19 cellular contexts compared by ENCODE assay signal in the genomic region with DNA sequence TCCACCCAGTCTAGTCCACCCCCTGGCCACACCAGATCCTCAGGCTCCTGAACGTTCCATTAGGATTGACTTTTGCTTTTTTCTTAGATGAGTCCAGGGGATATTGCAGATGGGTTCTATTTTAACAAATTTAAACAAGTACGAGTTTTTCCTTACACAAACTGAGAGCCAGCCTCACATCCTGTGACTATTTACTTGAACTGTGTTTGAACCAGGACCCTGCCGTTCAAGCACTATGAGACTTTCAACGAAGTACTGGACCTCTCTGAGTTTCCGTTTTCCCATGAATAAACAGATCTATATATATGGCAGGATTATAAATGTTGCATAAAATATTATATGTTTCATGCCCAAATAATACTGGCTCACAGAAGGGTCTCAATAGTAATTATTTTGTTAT. TPM values are rescaled to one million over a fixed set of nuclear protein-coding genes. Genes with fewer than 3 reads are reported as not detected.
DNase-seq lines count a peak whose midpoint lies in the region; ATAC-seq and TF ChIP-seq lines count a peak whose summit lies in the region.
"Had no signal": no experiment of that assay in that cellular context is flagged by ENCODE, and none has a peak within 500 bp of the region (broad histone marks: within the 10 kb centered on the region; RNA-seq: fewer than 3 reads in every experiment).

No MANE protein-coding gene starts in this region.

- no peaks in the 10 kb centered on the region; the same call in 2 of the 3 replicates for H3K36me3 Mint-ChIP-seq in GM23338 (ENCODE audit: low read depth)
- H3K36me3 Mint-ChIP-seq in activated naive CD8-positive, alpha-beta T cell treated with anti-CD3 and anti-CD28 coated beads for 36 hours: no peaks in the 10 kb centered on the region

- no peak for DNase-seq in GM23338 (ENCODE audit: low spot score)
- DNase-seq in activated naive CD8-positive, alpha-beta T cell treated with anti-CD3 and anti-CD28 coated beads for 36 hours: no peak
- no peak for DNase-seq in hepatocyte (ENCODE audit: low spot score)
- DNase-seq in smooth muscle cell of the brain vasculature (ENCODE audit: low read depth, low spot score): peak; percentile 24
- no peak for DNase-seq in NCI-H146 treated with DMSO at 0.1 percent for 48 hours (lab: John Stamatoyannopoulos, UW; ENCODE audit: unreplicated experiment)
- no peak for DNase-seq in activated CD4-positive, CD25-positive, alpha-beta regulatory T cell treated with anti-CD3 and anti-CD28 coated beads, Interleukin-2, amount 50 U/mL, for 72 hours
- no peak for DNase-seq in smooth muscle cell (lab: John Stamatoyannopoulos, UW; ENCODE audit: unreplicated experiment)
- DNase-seq in thyroid gland: no peak
- DNase-seq: activated CD4-positive, alpha-beta T cell treated with anti-CD3 and anti-CD28 coated beads for 36 hours; activated naive CD4-positive, alpha-beta T cell treated with anti-CD3 and anti-CD28 coated beads, Interleukin-2, amount 50 U/mL, for 16 hours; Calu3; GDM1; left colon; NCI-H2029; NCI-H510A; SHP77 treated with DMSO at 0.1 percent for 48 hours; T-helper 2 cell had no signal

- H3K9me3 ChIP-seq in hepatocyte (ENCODE audit: low read depth) (no peaks in the 10 kb centered on the region), smooth muscle cell (replicated peaks; ENCODE audit: low read depth) (no peaks in the 10 kb centered on the region), thyroid gland (no peaks in the 10 kb centered on the region)

- no peaks in the 10 kb centered on the region for H3K79me2 ChIP-seq in GM23338 (replicated peaks; ENCODE audit: insufficient read depth)
- H3K79me2 ChIP-seq in hepatocyte: peaks cover 4% of the 10 kb centered on the region
- no peaks in the 10 kb centered on the region for H3K79me2 ChIP-seq in smooth muscle cell (ENCODE audit: low read depth)

- no peak for ATAC-seq in GM23338
- ATAC-seq: activated CD4-positive, alpha-beta T cell treated with anti-CD3 and anti-CD28 coated beads for 36 hours; HCT116; left colon had no signal

- H3K27me3 Mint-ChIP-seq in GM23338 (ENCODE audit: insufficient read depth, low read depth, poor library complexity): peaks cover 37% of the 10 kb centered on the region
- H3K27me3 Mint-ChIP-seq in activated naive CD8-positive, alpha-beta T cell treated with anti-CD3 and anti-CD28 coated beads for 36 hours: peaks cover 25% of the 10 kb centered on the region

- H3K4me1 Mint-ChIP-seq in GM23338: peaks cover 32% of the 10 kb centered on the region
- peaks cover 18% of the 10 kb centered on the region for H3K4me1 Mint-ChIP-seq in activated naive CD8-positive, alpha-beta T cell treated with anti-CD3 and anti-CD28 coated beads for 36 hours

- H3K27ac Mint-ChIP-seq in GM23338: no peak overlapping the region
- no peak overlapping the region for H3K27ac Mint-ChIP-seq in activated naive CD8-positive, alpha-beta T cell treated with anti-CD3 and anti-CD28 coated beads for 36 hours
- H3K27ac Mint-ChIP-seq: activated CD4-positive, alpha-beta T cell treated with anti-CD3 and anti-CD28 coated beads for 36 hours had no signal

- H3K9me2 ChIP-seq in GM23338 (ENCODE audit: insufficient read depth) (no peaks in the 10 kb centered on the region), hepatocyte (replicated peaks; ENCODE audit: insufficient read depth) (no peaks in the 10 kb centered on the region)

- H3K4me2 ChIP-seq in GM23338 (0 out of 2 replicates have a peak overlapping the region, but pooled peaks have one; percentile 92), hepatocyte (peak overlapping the region; percentile 85), smooth muscle cell (no peak overlapping the region)

- no peaks in the 10 kb centered on the region for H3K9me3 Mint-ChIP-seq in GM23338
- H3K9me3 Mint-ChIP-seq in activated naive CD8-positive, alpha-beta T cell treated with anti-CD3 and anti-CD28 coated beads for 36 hours: peaks cover 2% of the 10 kb centered on the region

- intact Hi-C loops in thyroid gland (cut with DNase I): no loop called here

- H4K20me1 ChIP-seq in GM23338 (replicated peaks; ENCODE audit: insufficient read depth): no peaks in the 10 kb centered on the region
- H4K20me1 ChIP-seq in hepatocyte (ENCODE audit: insufficient read depth, poor library complexity, severe bottlenecking): no peaks in the 10 kb centered on the region
- H4K20me1 ChIP-seq in smooth muscle cell (ENCODE audit: low read depth): no peaks in the 10 kb centered on the region

- H3K36me3 ChIP-seq in GM23338 (ENCODE audit: insufficient read depth) (no peaks in the 10 kb centered on the region), hepatocyte (replicated peaks; ENCODE audit: insufficient read depth, low read depth) (no peaks in the 10 kb centered on the region), smooth muscle cell (ENCODE audit: low read depth) (no peaks in the 10 kb centered on the region), thyroid gland (no peaks in the 10 kb centered on the region)

- H3K4me3 ChIP-seq in GM23338: no peak overlapping the region
- H3K4me3 ChIP-seq in hepatocyte: no peak overlapping the region
- no peak overlapping the region for H3K4me3 ChIP-seq in smooth muscle cell
- H3K4me3 ChIP-seq in thyroid gland (replicated peaks in 1 of 3): no peak overlapping the region

- no peak for TF ChIP-seq POLR2A in thyroid gland (IDR thresholded peaks at IDR 0.05)

- no peak overlapping the region for H3K9ac ChIP-seq in smooth muscle cell (ENCODE audit: low read depth)

- TF ChIP-seq CTCF in GM23338 (conservative IDR thresholded peaks at IDR 0.05; ENCODE audit: low read depth in 2 of 2): no peak
- TF ChIP-seq CTCF in hepatocyte (IDR thresholded peaks at IDR 0.05; ENCODE audit: poor library complexity): no peak
- TF ChIP-seq CTCF in smooth muscle cell (IDR thresholded peaks at IDR 0.05; ENCODE audit: borderline replicate concordance, insufficient read depth, poor library complexity, severe bottlenecking): no peak
- no peak for TF ChIP-seq CTCF in thyroid gland (IDR thresholded peaks at IDR 0.05)

- H3K4me1 ChIP-seq in GM23338 (ENCODE audit: insufficient read depth) (peaks cover 35% of the 10 kb centered on the region), hepatocyte (ENCODE audit: insufficient read depth) (peaks cover 27% of the 10 kb centered on the region), smooth muscle cell (ENCODE audit: low read depth) (peaks cover 52% of the 10 kb centered on the region), thyroid gland (no peaks in the 10 kb centered on the region)

- H3K27ac ChIP-seq in GM23338 (ENCODE audit: low read depth): no peak overlapping the region
- peak overlapping the region; percentile 72 for H3K27ac ChIP-seq in hepatocyte
- H3K27ac ChIP-seq in smooth muscle cell (ENCODE audit: low read depth): no peak overlapping the region
- H3K27ac ChIP-seq in thyroid gland: no peak overlapping the region

- WGBS in hepatocyte (ENCODE audit: low lambda C conversion rate, missing lambda C conversion rate): 40% methylated on average over 5 of the region's 5 CpGs
- WGBS in smooth muscle cell (ENCODE audit: low lambda C conversion rate): 77% methylated on average over 5 of the region's 5 CpGs
- WGBS in thyroid gland, 2 donors: 80 to 81% methylated on average over 5 of the region's 5 CpGs

- no peak overlapping the region for H2AFZ ChIP-seq in GM23338
- H2AFZ ChIP-seq in hepatocyte: no peak overlapping the region
- no peak overlapping the region for H2AFZ ChIP-seq in smooth muscle cell (ENCODE audit: low read depth)

- H3F3A ChIP-seq in GM23338 (replicated peaks; ENCODE audit: low read depth) (no peaks in the 10 kb centered on the region), smooth muscle cell (ENCODE audit: low read depth) (no peaks in the 10 kb centered on the region)

- H3K4me3 Mint-ChIP-seq in GM23338: peak overlapping the region; percentile 69; the same call in 1 of the 3 replicates
- H3K4me3 Mint-ChIP-seq in activated naive CD8-positive, alpha-beta T cell treated with anti-CD3 and anti-CD28 coated beads for 36 hours: peak overlapping the region; percentile 23
- H3K4me3 Mint-ChIP-seq: activated CD4-positive, alpha-beta T cell treated with anti-CD3 and anti-CD28 coated beads for 36 hours had no signal

- peaks cover 48% of the 10 kb centered on the region for H3K27me3 ChIP-seq in GM23338 (ENCODE audit: insufficient read depth)
- H3K27me3 ChIP-seq in hepatocyte: peaks cover 2% of the 10 kb centered on the region
- H3K27me3 ChIP-seq in smooth muscle cell (ENCODE audit: low read depth): peaks cover 25% of the 10 kb centered on the region
- H3K27me3 ChIP-seq in thyroid gland: no peaks in the 10 kb centered on the region

TF ChIP-seq in GM23338, 12 proteins besides CTCF, POLR2A, EP300 and RAD21 (continues in another document):
- no peak for TF ChIP-seq CREB1 (CRISPR knock-in tag; IDR thresholded peaks at IDR 0.05; ENCODE audit: low read depth)
- TF ChIP-seq ETS1 (IDR thresholded peaks at IDR 0.05): no peak

RNA-seq across cellular contexts. Expression of gene METTL24, which starts 1.4 kb away (rescaled TPM):
- 0.35 TPM in 1 of 2 replicates, not detected in the other for total RNA-seq in GM23338 (2014; rRNA removed; shearing (Covaris generic))
- polyA plus RNA-seq in GM23338 (2016; fragmentation: Nextera tagmentation; extraction: Ambion mirVana) (not detected in 2 replicates), hepatocyte (2.2 and 3.7 TPM in 2 replicates), smooth muscle cell (0.74 and 2.0 TPM in 2 replicates)
- total RNA-seq in activated naive CD8-positive, alpha-beta T cell treated with anti-CD3 and anti-CD28 coated beads for 36 hours: under 1 TPM; 0.26 to 0.27 TPM
- total RNA-seq in hepatocyte (3.2 and 5.7 TPM in 2 replicates), smooth muscle cell (2.6 and 3.3 TPM in 2 replicates), thyroid gland (10 to 100 TPM in 1 of 4 donors, 1 to 10 TPM in 3; 2.6 to 12.6 (median 4.0) TPM)
- total RNA-seq: activated CD4-positive, alpha-beta T cell treated with anti-CD3 and anti-CD28 coated beads for 36 hours; Calu3; fibroblast of villous mesenchyme had no signal

RNA-seq across cellular contexts. Expression of gene DDO, which starts 55.8 kb away (rescaled TPM):
- 0.10 TPM in 1 of 2 replicates, not detected in the other for total RNA-seq in GM23338 (2014; rRNA removed; shearing (Covaris generic))
- polyA plus RNA-seq in GM23338 (2016; fragmentation: Nextera tagmentation; extraction: Ambion mirVana) (not detected in 2 replicates), hepatocyte (0.39 TPM in 1 of 2 replicates, not detected in the other), smooth muscle cell (not detected in 2 replicates)
- total RNA-seq in activated naive CD8-positive, alpha-beta T cell treated with anti-CD3 and anti-CD28 coated beads for 36 hours: not detected
- total RNA-seq in hepatocyte (0.08 and 0.20 TPM in 2 replicates), smooth muscle cell (not detected in 2 replicates), thyroid gland (1 to 10 TPM; 2.5 to 5.0 (median 2.6) TPM)
- total RNA-seq: activated CD4-positive, alpha-beta T cell treated with anti-CD3 and anti-CD28 coated beads for 36 hours had no signal
